In the genomic region with DNA sequence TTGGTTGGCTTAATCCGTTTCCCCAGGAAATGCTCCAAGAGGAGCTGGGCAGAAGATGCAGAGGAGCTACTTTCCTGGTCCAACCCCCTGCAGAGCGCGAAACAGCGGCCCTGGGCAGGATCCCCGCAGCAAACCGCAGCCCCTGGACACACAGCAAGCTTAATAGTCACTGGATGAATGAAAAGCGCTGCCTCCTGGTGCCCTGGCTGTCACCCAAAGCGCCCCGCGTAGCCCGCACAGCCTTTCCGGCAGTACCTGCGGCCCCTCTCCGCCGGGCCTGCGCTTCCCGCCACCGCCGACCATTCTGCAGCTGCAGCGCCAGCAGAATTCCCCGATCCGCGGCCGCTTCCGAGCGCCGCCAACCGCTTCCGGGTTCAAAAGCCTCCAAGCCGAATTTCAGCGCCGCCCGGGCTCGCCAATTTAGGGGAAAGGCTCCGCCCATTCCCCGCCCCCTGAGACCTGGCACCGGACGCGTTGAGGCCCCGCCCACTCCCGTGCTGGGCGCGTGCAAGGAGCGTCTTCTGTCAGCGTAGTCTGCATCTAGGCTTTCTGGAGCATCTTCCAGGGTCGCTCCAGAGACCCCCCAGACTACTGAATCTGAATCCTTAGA, we compare ENCODE assay signal across 7 cellular contexts.
A peak's percentile ranks its signal among the peaks of the same experiment; 100 is the strongest.
DNase-seq lines count a peak whose midpoint lies in the region; ATAC-seq and FAIRE-seq lines count a peak whose summit lies in the region.

A gene (minus strand): TSS at position 370 of the 610 bp plus-strand sequence. CDS start 67 bp downstream, at position 303.

- peak; percentile 95 for FAIRE-seq in GM18507 (lab: Jason Lieb, UNC)

- ATAC-seq in HG02973 (IDR thresholded peaks at IDR 0.05; ENCODE audit: unreplicated experiment), result peak; percentile 91

- peak; percentile 87 for DNase-seq in GM18507 (ENCODE audit: extremely low spot score, insufficient read length, low read depth)
- DNase-seq in NCI-H2029 (lab: John Stamatoyannopoulos, UW), result peak; percentile 87
- peak; percentile 73 for DNase-seq in T1000 (lab: John Stamatoyannopoulos, UW)
- DNase-seq in astrocyte of the hippocampus (ENCODE audit: low read depth, low spot score), result peak; percentile 91
- peak; percentile 85 for DNase-seq in hepatic stellate cell (ENCODE audit: low spot score)
- peak; percentile 94 for DNase-seq in retina

Comparison
In these comparisons a context has a peak if more than half of its experiments do, and no peak if none do; other contexts are left out.
1. Peak in every context shown above with its lines: DNase-seq and ATAC-seq.